1 cellular context compared by ENCODE assay signal in genomic region chr20:33787253-33787891, GRCh38.
TF ChIP-seq lines count a peak whose summit lies in the region.

No MANE protein-coding gene starts in this region.

TF ChIP-seq in endothelial cell of umbilical vein, 7 proteins besides CTCF, POLR2A, EP300 and RAD21:
- TF ChIP-seq MAX (IDR thresholded peaks at IDR 0.05; ENCODE audit: insufficient read depth, insufficient read length) (no peak), MYC (IDR thresholded peaks at IDR 0.05; ENCODE audit: low read depth, low read length) (no peak), POLR2AphosphoS5 (IDR thresholded peaks at IDR 0.05; ENCODE audit: insufficient read depth, low read depth, low read length) (peak; percentile 57), JUN (IDR thresholded peaks at IDR 0.05; ENCODE audit: borderline replicate concordance, insufficient read depth, insufficient read length, low read depth) (no peak), GATA2 (IDR thresholded peaks at IDR 0.05; ENCODE audit: insufficient read depth, insufficient read length, low read depth, low read length) (peak; percentile 63), EZH2 (IDR thresholded peaks at IDR 0.05; ENCODE audit: borderline replicate concordance, low read depth, low read length, severe bottlenecking) (no peak), FOS (IDR thresholded peaks at IDR 0.05; ENCODE audit: borderline replicate concordance, insufficient read depth, low read length) (peak; percentile 21)
TF ChIP-seq in endothelial cell of umbilical vein: peak in this region for 3.
